In the genomic region with DNA sequence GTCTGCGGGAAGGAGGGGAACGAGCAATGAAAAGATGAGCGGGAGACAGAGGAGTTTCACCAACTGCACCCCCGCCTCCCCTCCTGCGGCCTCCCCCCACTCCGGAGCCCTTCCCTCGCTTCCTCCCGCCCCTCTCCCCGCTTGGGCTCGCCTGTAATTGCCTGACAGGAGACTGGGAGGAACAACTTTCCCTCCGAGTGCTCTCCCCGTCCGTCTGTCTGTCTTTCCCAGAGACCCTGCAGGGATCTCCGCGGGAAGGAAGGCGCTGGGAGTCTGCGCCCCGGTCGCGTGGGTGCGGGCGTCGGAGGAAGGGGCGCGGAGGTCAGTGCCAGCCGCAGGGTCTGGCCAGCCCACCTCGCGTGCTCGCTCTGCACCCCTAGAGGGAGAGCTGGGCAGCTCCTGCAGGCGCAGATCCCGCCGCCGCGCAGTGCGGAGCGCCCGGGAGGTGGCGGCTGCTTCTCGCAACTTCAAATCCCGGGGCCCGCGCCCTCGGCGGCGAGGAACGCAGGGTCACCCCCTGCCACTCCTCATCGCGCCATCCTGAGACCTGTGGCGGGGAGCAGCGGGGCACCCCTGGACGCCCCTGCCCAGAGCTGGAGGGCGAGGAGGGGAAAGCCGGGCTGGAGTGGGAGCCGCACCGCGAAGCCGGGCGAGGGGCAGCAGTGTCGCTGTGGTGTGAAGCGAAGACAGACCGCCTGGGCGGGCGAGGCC, we compare ENCODE assay signal across 8 cellular contexts. TPM values are rescaled to one million over a fixed set of nuclear protein-coding genes. Genes with fewer than 3 reads are reported as not detected.
DNase-seq lines count a peak whose midpoint lies in the region; ATAC-seq and TF ChIP-seq lines count a peak whose summit lies in the region.

No MANE protein-coding gene starts in this region.

- ATAC-seq in activated naive CD8-positive, alpha-beta T cell treated with anti-CD3 and anti-CD28 coated beads, Interleukin-2, amount 50 U/mL, for 24 hours: peak; percentile 60
- ATAC-seq in Right ventricle myocardium inferior (peak; percentile 76), GM19452 (IDR thresholded peaks at IDR 0.05; ENCODE audit: unreplicated experiment) (no peak)

- no peaks in the 10 kb centered on the region for H3K36me3 Mint-ChIP-seq in activated naive CD8-positive, alpha-beta T cell treated with anti-CD3 and anti-CD28 coated beads, Interleukin-2, amount 50 U/mL, for 24 hours (ENCODE audit: low read depth)

- H3K9me3 Mint-ChIP-seq in activated naive CD8-positive, alpha-beta T cell treated with anti-CD3 and anti-CD28 coated beads, Interleukin-2, amount 50 U/mL, for 24 hours: no peaks in the 10 kb centered on the region

- in situ Hi-C loops in GM13976 (cut with MboI; ENCODE audit: low sequenced_read_pairs, unreplicated experiment): no loop called here

- peak; percentile 85 for DNase-seq in AG08396 (ENCODE audit: low spot score)
- peak; percentile 45 for DNase-seq in GM13976 (ENCODE audit: low spot score)
- DNase-seq in NCI-H774 (lab: John Stamatoyannopoulos, UW): peak; percentile 59
- peak; percentile 56 for DNase-seq in activated naive CD8-positive, alpha-beta T cell treated with anti-CD3 and anti-CD28 coated beads, Interleukin-2, amount 50 U/mL, for 24 hours
- DNase-seq in Right ventricle myocardium inferior (ENCODE audit: missing footprints): peak; percentile 87
- peak in 42 of 56 donors; percentile 14 to 80 (median 52) for DNase-seq in nucleus accumbens (lab: John Stamatoyannopoulos, UW)
- no peak for DNase-seq in OCI-M2 (lab: John Stamatoyannopoulos, UW; ENCODE audit: unreplicated experiment)

- no peak overlapping the region for H3K27ac Mint-ChIP-seq in activated naive CD8-positive, alpha-beta T cell treated with anti-CD3 and anti-CD28 coated beads, Interleukin-2, amount 50 U/mL, for 24 hours

- intact Hi-C loops in Right ventricle myocardium inferior (cut with DNase I): loop anchor here (2.0 to 10.0 kb wide), 6 partner anchors 60 to 782 kb away; no protein-coding TSS in a partner anchor

- peaks cover 32% of the 10 kb centered on the region for H3K4me1 Mint-ChIP-seq in activated naive CD8-positive, alpha-beta T cell treated with anti-CD3 and anti-CD28 coated beads, Interleukin-2, amount 50 U/mL, for 24 hours

- H3K4me3 Mint-ChIP-seq in activated naive CD8-positive, alpha-beta T cell treated with anti-CD3 and anti-CD28 coated beads, Interleukin-2, amount 50 U/mL, for 24 hours: peak overlapping the region; percentile 76

- peaks cover 69% of the 10 kb centered on the region for H3K27me3 Mint-ChIP-seq in activated naive CD8-positive, alpha-beta T cell treated with anti-CD3 and anti-CD28 coated beads, Interleukin-2, amount 50 U/mL, for 24 hours

- no peak for TF ChIP-seq CTCF in GM13976 (IDR thresholded peaks at IDR 0.05; ENCODE audit: borderline replicate concordance, control extremely low read depth, extremely low read depth, insufficient read depth, missing control alignments)

RNA-seq across cellular contexts. Expression of a gene that starts 0.5 kb away (rescaled TPM):
- 175 TPM for total RNA-seq in Right ventricle myocardium inferior
